7 cellular contexts compared by ENCODE assay signal in genomic region chr10:87503892-87504291, GRCh38. TPM values are rescaled to one million over a fixed set of nuclear protein-coding genes. Genes with fewer than 3 reads are reported as not detected.
DNase-seq lines count a peak whose midpoint lies in the region; ATAC-seq and TF ChIP-seq lines count a peak whose summit lies in the region.

No MANE protein-coding gene starts in this region.

- no peak for TF ChIP-seq POLR2A in spleen (IDR thresholded peaks at IDR 0.05)

- DNase-seq in H9: no peak
- peak in 1 of 2 donors; percentile 8 for DNase-seq in foreskin keratinocyte
- DNase-seq in spleen: no peak
- no peak for DNase-seq in NCI-H526 (lab: John Stamatoyannopoulos, UW)
- DNase-seq in posterior cingulate gyrus: no peak

- peak overlapping the region in 6 of 8 donors; percentile 81 to 99 (median 96) for H3K4me3 ChIP-seq in spleen

- H3K4me2 ChIP-seq in H9 (ENCODE audit: insufficient read depth, insufficient read length, low read length): peak overlapping the region; percentile 79

- H3K36me3 ChIP-seq in spleen: peaks cover 0 to 9% (median under 1%) of the 10 kb centered on the region in 6 donors

- no peak overlapping the region for H2BK5ac ChIP-seq in H9 (ENCODE audit: insufficient read length, low read length)

- no peak overlapping the region for H2BK120ac ChIP-seq in H9 (ENCODE audit: low read depth, low read length, poor library complexity, severe bottlenecking)

- peaks cover 26 to 29% of the 10 kb centered on the region in 2 experiments for H3K4me1 Mint-ChIP-seq in H9

- no peaks in the 10 kb centered on the region for H3K9me3 Mint-ChIP-seq in H9

- H2BK15ac ChIP-seq in H9 (ENCODE audit: low read depth, low read length): no peak overlapping the region

- peaks cover 3% of the 10 kb centered on the region for H3K23me2 ChIP-seq in H9 (ENCODE audit: insufficient read length, low read depth, low read length, poor library complexity, severe bottlenecking)

- peaks cover 2 to 12% (median 6%) of the 10 kb centered on the region in 3 experiments; a peak in 5 of 7 replicates for H3K36me3 Mint-ChIP-seq in H9 (ENCODE audit: insufficient read depth in 1 of 3, low read depth in 3 of 3)

- H3K4me3 Mint-ChIP-seq in H9: peak overlapping the region; percentile 94

- no peaks in the 10 kb centered on the region for H4K20me1 ChIP-seq in H9 (ENCODE audit: control insufficient read depth, insufficient read depth, insufficient read length)

- H3K27me3 Mint-ChIP-seq in H9 (ENCODE audit: low read depth): peaks cover 13% of the 10 kb centered on the region

- no CpG with 5 or more reads among the region's 6 CpGs for WGBS in H9 (ENCODE audit: extremely low coverage, insufficient read length, low lambda C conversion rate)
- 80 to 87% (median 85%) methylated on average over 6 of the region's 6 CpGs for WGBS in spleen, 5 donors

- intact Hi-C loops in spleen (cut with DNase I; ENCODE audit: low total_unique reads): no loop called here
- intact Hi-C loops in posterior cingulate gyrus (cut with DNase I): no loop called here

- H3K27me3 ChIP-seq in H9 (ENCODE audit: insufficient read depth, low read length) (no peaks in the 10 kb centered on the region), foreskin keratinocyte (peaks cover 3% of the 10 kb centered on the region), spleen (replicated peaks in 1 of 7) (peaks cover 0 to 8% (median 0%) of the 10 kb centered on the region in 7 donors)

- H3K27ac ChIP-seq in H9 (ENCODE audit: insufficient read length, low read depth, low read length) (no peak overlapping the region), VCaP (peak overlapping the region; percentile 87), foreskin keratinocyte (peak overlapping the region; percentile 60), spleen (peak overlapping the region in 7 of 8 donors; percentile 66 to 87 (median 83))

- ATAC-seq in foreskin keratinocyte (no peak), HG03520 (IDR thresholded peaks at IDR 0.05; ENCODE audit: unreplicated experiment) (no peak)

- H3K18ac ChIP-seq in H9 (ENCODE audit: insufficient read length, low read depth, low read length): no peak overlapping the region

- H4K8ac ChIP-seq in H9 (replicated peaks; ENCODE audit: insufficient read length, low read depth, low read length): no peak overlapping the region

- H3K14ac ChIP-seq in H9 (ENCODE audit: insufficient read depth, low read length): no peak overlapping the region

- TF ChIP-seq CTCF in H9 (conservative IDR thresholded peaks at IDR 0.05) (no peak), VCaP (conservative IDR thresholded peaks at IDR 0.05) (no peak), foreskin keratinocyte (conservative IDR thresholded peaks at IDR 0.05) (no peak), spleen (IDR thresholded peaks at IDR 0.05 in 8 of 11, conservative IDR thresholded peaks at IDR 0.05 in 3 of 11) (no peak)

- no peak overlapping the region for H2BK20ac ChIP-seq in H9 (ENCODE audit: low read depth, low read length, poor library complexity, severe bottlenecking)

- no peak overlapping the region for H2BK12ac ChIP-seq in H9 (ENCODE audit: insufficient read length, low read depth, low read length)

- H4K5ac ChIP-seq in H9 (ENCODE audit: insufficient read length, low read depth, low read length): no peak overlapping the region

- H2AFZ ChIP-seq in H9 (ENCODE audit: low read length): no peak overlapping the region

- H3K4me1 ChIP-seq in H9 (ENCODE audit: insufficient read depth, low read length) (no peaks in the 10 kb centered on the region), foreskin keratinocyte (peaks cover 15% of the 10 kb centered on the region), spleen (peaks cover 10 to 37% (median 23%) of the 10 kb centered on the region in 6 donors)

- H3K79me2 ChIP-seq in H9 (ENCODE audit: insufficient read depth, low read length): peaks cover 2% of the 10 kb centered on the region; the same call in 1 of the 2 replicates

- no peak overlapping the region for H2AK5ac ChIP-seq in H9 (ENCODE audit: insufficient read length, low read length)

- no peak overlapping the region for H3K23ac ChIP-seq in H9 (ENCODE audit: insufficient read length, low read depth, low read length)

- no peak overlapping the region for H3K9ac ChIP-seq in H9 (ENCODE audit: extremely low read depth, insufficient read length, low read length)

- no peak overlapping the region for H4K91ac ChIP-seq in H9 (ENCODE audit: insufficient read length, low read depth, low read length)

- no peak overlapping the region for H3T11ph ChIP-seq in H9 (ENCODE audit: low read length)

- H3K79me1 ChIP-seq in H9 (ENCODE audit: insufficient read depth, low read depth, low read length, poor library complexity, severe bottlenecking): no peaks in the 10 kb centered on the region

- no peak overlapping the region for H3K4ac ChIP-seq in H9 (ENCODE audit: low read depth, low read length)

- H3K9me3 ChIP-seq in H9 (ENCODE audit: control insufficient read depth, low read depth, low read length) (no peaks in the 10 kb centered on the region), spleen (no peaks in the 10 kb centered on the region)

- H3K56ac ChIP-seq in H9 (ENCODE audit: insufficient read length, low read depth, low read length): no peak overlapping the region

- no peak overlapping the region; a peak in 2 of 7 replicates for H3K27ac Mint-ChIP-seq in H9

RNA-seq across cellular contexts. Expression of gene MINPP1, which starts 0.8 kb away (rescaled TPM):
- total RNA-seq in H9 (2021): 29.8 and 30.3 TPM in 2 replicates
- 15.8 and 16.4 TPM in 2 replicates for total RNA-seq in foreskin keratinocyte
- 8.6 and 10.2 TPM in 2 replicates for polyA plus RNA-seq in foreskin keratinocyte
- total RNA-seq in spleen: 10 to 100 TPM in 6 of 7 donors, 1 to 10 TPM in 1; 9.7 to 21.3 (median 12.4) TPM
- 1 to 10 TPM; 5.1 to 5.9 (median 5.9) TPM for polyA plus RNA-seq in spleen
